1 cellular context compared by ENCODE assay signal in genomic region chr9:96508227-96508940, GRCh38.
TF ChIP-seq lines count a peak whose summit lies in the region.

No MANE protein-coding gene starts in this region.

TF ChIP-seq in GM23338, 12 proteins besides CTCF, POLR2A, EP300 and RAD21 (continued from another document):
- no peak for TF ChIP-seq ETS1 (IDR thresholded peaks at IDR 0.05)
- TF ChIP-seq, protein P1, sequence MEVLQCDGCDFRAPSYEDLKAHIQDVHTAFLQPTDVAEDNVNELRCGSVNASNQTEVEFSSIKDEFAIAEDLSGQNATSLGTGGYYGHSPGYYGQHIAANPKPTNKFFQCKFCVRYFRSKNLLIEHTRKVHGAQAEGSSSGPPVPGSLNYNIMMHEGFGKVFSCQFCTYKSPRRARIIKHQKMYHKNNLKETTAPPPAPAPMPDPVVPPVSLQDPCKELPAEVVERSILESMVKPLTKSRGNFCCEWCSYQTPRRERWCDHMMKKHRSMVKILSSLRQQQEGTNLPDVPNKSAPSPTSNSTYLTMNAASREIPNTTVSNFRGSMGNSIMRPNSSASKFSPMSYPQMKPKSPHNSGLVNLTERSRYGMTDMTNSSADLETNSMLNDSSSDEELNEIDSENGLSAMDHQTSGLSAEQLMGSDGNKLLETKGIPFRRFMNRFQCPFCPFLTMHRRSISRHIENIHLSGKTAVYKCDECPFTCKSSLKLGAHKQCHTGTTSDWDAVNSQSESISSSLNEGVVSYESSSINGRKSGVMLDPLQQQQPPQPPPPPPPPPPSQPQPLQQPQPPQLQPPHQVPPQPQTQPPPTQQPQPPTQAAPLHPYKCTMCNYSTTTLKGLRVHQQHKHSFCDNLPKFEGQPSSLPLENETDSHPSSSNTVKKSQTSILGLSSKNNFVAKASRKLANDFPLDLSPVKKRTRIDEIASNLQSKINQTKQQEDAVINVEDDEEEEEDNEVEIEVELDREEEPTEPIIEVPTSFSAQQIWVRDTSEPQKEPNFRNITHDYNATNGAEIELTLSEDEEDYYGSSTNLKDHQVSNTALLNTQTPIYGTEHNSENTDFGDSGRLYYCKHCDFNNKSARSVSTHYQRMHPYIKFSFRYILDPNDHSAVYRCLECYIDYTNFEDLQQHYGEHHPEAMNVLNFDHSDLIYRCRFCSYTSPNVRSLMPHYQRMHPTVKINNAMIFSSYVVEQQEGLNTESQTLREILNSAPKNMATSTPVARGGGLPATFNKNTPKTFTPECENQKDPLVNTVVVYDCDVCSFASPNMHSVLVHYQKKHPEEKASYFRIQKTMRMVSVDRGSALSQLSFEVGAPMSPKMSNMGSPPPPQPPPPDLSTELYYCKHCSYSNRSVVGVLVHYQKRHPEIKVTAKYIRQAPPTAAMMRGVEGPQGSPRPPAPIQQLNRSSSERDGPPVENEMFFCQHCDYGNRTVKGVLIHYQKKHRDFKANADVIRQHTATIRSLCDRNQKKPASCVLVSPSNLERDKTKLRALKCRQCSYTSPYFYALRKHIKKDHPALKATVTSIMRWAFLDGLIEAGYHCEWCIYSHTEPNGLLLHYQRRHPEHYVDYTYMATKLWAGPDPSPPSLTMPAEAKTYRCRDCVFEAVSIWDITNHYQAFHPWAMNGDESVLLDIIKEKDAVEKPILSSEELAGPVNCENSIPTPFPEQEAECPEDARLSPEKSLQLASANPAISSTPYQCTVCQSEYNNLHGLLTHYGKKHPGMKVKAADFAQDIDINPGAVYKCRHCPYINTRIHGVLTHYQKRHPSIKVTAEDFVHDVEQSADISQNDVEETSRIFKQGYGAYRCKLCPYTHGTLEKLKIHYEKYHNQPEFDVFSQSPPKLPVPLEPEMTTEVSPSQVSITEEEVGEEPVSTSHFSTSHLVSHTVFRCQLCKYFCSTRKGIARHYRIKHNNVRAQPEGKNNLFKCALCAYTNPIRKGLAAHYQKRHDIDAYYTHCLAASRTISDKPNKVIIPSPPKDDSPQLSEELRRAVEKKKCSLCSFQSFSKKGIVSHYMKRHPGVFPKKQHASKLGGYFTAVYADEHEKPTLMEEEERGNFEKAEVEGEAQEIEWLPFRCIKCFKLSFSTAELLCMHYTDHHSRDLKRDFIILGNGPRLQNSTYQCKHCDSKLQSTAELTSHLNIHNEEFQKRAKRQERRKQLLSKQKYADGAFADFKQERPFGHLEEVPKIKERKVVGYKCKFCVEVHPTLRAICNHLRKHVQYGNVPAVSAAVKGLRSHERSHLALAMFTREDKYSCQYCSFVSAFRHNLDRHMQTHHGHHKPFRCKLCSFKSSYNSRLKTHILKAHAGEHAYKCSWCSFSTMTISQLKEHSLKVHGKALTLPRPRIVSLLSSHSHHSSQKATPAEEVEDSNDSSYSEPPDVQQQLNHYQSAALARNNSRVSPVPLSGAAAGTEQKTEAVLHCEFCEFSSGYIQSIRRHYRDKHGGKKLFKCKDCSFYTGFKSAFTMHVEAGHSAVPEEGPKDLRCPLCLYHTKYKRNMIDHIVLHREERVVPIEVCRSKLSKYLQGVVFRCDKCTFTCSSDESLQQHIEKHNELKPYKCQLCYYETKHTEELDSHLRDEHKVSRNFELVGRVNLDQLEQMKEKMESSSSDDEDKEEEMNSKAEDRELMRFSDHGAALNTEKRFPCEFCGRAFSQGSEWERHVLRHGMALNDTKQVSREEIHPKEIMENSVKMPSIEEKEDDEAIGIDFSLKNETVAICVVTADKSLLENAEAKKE (CRISPR knock-in tag; IDR thresholded peaks at IDR 0.05) = no peak
- no peak for TF ChIP-seq JUNB (IDR thresholded peaks at IDR 0.05; ENCODE audit: unreplicated experiment)
